1 cellular context compared by ENCODE assay signal in the genomic region with DNA sequence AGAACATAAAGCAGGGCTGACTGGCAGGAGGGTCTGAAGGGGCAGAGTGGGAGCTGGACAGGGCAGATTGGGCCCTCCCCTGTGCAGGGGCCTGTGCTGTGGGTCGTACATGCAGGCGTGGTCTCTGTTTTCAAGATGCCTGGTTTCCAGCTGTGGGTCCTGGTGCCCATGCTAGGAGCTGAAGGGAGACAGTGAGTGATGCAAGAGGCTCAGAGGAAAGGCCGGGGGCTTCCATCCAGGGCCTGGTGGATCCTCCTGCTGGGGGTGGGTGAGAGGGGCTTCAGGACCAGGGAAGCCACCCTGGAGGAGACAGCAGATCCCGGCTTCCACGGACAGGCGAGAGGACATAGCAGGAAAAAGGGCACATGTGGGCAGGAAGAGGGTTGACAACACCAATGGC.
TF ChIP-seq lines count a peak whose summit lies in the region.

No MANE protein-coding gene starts in this region.

TF ChIP-seq in WTC11, 78 proteins besides CTCF, POLR2A, EP300 and RAD21 (continued from another document):
- TF ChIP-seq, protein P1, sequence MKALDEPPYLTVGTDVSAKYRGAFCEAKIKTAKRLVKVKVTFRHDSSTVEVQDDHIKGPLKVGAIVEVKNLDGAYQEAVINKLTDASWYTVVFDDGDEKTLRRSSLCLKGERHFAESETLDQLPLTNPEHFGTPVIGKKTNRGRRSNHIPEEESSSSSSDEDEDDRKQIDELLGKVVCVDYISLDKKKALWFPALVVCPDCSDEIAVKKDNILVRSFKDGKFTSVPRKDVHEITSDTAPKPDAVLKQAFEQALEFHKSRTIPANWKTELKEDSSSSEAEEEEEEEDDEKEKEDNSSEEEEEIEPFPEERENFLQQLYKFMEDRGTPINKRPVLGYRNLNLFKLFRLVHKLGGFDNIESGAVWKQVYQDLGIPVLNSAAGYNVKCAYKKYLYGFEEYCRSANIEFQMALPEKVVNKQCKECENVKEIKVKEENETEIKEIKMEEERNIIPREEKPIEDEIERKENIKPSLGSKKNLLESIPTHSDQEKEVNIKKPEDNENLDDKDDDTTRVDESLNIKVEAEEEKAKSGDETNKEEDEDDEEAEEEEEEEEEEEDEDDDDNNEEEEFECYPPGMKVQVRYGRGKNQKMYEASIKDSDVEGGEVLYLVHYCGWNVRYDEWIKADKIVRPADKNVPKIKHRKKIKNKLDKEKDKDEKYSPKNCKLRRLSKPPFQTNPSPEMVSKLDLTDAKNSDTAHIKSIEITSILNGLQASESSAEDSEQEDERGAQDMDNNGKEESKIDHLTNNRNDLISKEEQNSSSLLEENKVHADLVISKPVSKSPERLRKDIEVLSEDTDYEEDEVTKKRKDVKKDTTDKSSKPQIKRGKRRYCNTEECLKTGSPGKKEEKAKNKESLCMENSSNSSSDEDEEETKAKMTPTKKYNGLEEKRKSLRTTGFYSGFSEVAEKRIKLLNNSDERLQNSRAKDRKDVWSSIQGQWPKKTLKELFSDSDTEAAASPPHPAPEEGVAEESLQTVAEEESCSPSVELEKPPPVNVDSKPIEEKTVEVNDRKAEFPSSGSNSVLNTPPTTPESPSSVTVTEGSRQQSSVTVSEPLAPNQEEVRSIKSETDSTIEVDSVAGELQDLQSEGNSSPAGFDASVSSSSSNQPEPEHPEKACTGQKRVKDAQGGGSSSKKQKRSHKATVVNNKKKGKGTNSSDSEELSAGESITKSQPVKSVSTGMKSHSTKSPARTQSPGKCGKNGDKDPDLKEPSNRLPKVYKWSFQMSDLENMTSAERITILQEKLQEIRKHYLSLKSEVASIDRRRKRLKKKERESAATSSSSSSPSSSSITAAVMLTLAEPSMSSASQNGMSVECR (CRISPR knock-in tag; IDR thresholded peaks at IDR 0.05; ENCODE audit: borderline replicate concordance): no peak
- TF ChIP-seq ZNF317 (CRISPR knock-in tag; IDR thresholded peaks at IDR 0.05; ENCODE audit: borderline replicate concordance, low read depth) (no peak), TCF7 (CRISPR knock-in tag; IDR thresholded peaks at IDR 0.05; ENCODE audit: low read depth) (no peak), TEAD4 (CRISPR knock-in tag; IDR thresholded peaks at IDR 0.05) (no peak), MXD4 (CRISPR knock-in tag; IDR thresholded peaks at IDR 0.05; ENCODE audit: borderline replicate concordance) (no peak), PRRX2 (CRISPR knock-in tag; IDR thresholded peaks at IDR 0.05) (no peak), EMX1 (CRISPR knock-in tag; IDR thresholded peaks at IDR 0.05) (no peak)
TF ChIP-seq in WTC11: peak in this region for 0.
